ENCODE assay signal across 23 cellular contexts in the genomic region with DNA sequence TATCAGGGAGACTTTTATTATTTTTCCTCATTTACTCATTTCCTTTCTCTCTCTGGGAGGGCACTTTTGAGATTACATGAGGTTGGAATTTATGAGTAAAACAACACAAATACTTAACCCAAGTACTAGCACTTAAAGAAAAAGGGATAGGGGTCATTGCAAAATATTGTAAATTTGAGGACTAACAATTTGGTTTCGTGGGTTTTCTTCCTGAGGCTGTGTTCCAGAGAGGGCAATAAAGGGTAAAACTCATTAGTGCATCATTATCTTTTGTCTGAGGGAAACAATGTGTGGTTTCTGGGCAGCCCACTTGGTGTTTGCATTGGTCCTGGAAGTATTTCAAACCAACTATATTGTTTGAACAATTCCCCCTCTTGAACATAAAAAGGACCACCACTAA.
DNase-seq lines count a peak whose midpoint lies in the region; ATAC-seq and FAIRE-seq lines count a peak whose summit lies in the region.
"Had no signal": no experiment of that assay in that cellular context is flagged by ENCODE, and none has a peak within 500 bp of the region (broad histone marks: within the 10 kb centered on the region; RNA-seq: fewer than 3 reads in every experiment).

No MANE protein-coding gene starts in this region.

- H3K36me3 Mint-ChIP-seq in activated T-helper 2 cell treated with anti-CD3 and anti-CD28 coated beads, Interferon-gamma antibody, Interleukin-2, Interleukin-4, amounts not matched to agents 10 μg/mL and 5 μg/mL and 100 μg/mL, durations not matched to agents 14 hours and 24 hours and 36 hours (ENCODE audit: low read depth), result no peaks in the 10 kb centered on the region

- peak; percentile 33 for FAIRE-seq in endometrium (lab: Jason Lieb, UNC)
- FAIRE-seq: GM18507, HTR-8/SVneo, small intestine had no signal

- H3K27me3 Mint-ChIP-seq in stimulated activated naive CD8-positive, alpha-beta T cell treated with anti-CD3 and anti-CD28 coated beads, Interleukin-15, amount 100 ng/mL, for 72 hours, result peaks cover 7% of the 10 kb centered on the region
- H3K27me3 Mint-ChIP-seq in activated T-helper 2 cell treated with anti-CD3 and anti-CD28 coated beads, Interferon-gamma antibody, Interleukin-2, Interleukin-4, amounts not matched to agents 10 μg/mL and 5 μg/mL and 100 μg/mL, durations not matched to agents 14 hours and 24 hours and 36 hours (ENCODE audit: low read depth), result no peaks in the 10 kb centered on the region
- H3K27me3 Mint-ChIP-seq: activated T-helper 17 cell treated with anti-CD3 and anti-CD28 coated beads, Interleukin-2, amount 50 U/mL, for 72 hours; CD4-positive, alpha-beta T cell had no signal

- peak; percentile 49 for ATAC-seq in stimulated activated naive CD8-positive, alpha-beta T cell treated with anti-CD3 and anti-CD28 coated beads, Interleukin-15, amount 100 ng/mL, for 72 hours
- ATAC-seq in stimulated activated naive CD8-positive, alpha-beta T cell treated with anti-CD3 and anti-CD28 coated beads, Interleukin-15, Interleukin-2, amounts not matched to agents 100 U/mL and 50 U/mL, for 24 hours, result no peak

- intact Hi-C loops in activated T-helper 2 cell treated with anti-CD3 and anti-CD28 coated beads, Interferon-gamma antibody, Interleukin-2, Interleukin-4, amounts not matched to agents 10 μg/mL and 5 μg/mL and 100 μg/mL, durations not matched to agents 14 hours and 24 hours and 36 hours (cut with micrococcal nuclease), result no loop called here

- H3K9me3 Mint-ChIP-seq in stimulated activated naive CD8-positive, alpha-beta T cell treated with anti-CD3 and anti-CD28 coated beads, Interleukin-15, amount 100 ng/mL, for 72 hours, result no peaks in the 10 kb centered on the region
- peaks cover 3% of the 10 kb centered on the region for H3K9me3 Mint-ChIP-seq in activated T-helper 2 cell treated with anti-CD3 and anti-CD28 coated beads, Interferon-gamma antibody, Interleukin-2, Interleukin-4, amounts not matched to agents 10 μg/mL and 5 μg/mL and 100 μg/mL, durations not matched to agents 14 hours and 24 hours and 36 hours
- H3K9me3 Mint-ChIP-seq: nephron progenitor cell had no signal

- H3K4me3 Mint-ChIP-seq in stimulated activated naive CD8-positive, alpha-beta T cell treated with anti-CD3 and anti-CD28 coated beads, Interleukin-15, amount 100 ng/mL, for 72 hours, result no peak overlapping the region
- H3K4me3 Mint-ChIP-seq in activated T-helper 2 cell treated with anti-CD3 and anti-CD28 coated beads, Interferon-gamma antibody, Interleukin-2, Interleukin-4, amounts not matched to agents 10 μg/mL and 5 μg/mL and 100 μg/mL, durations not matched to agents 14 hours and 24 hours and 36 hours (ENCODE audit: low read depth), result no peak overlapping the region
- H3K4me3 Mint-ChIP-seq: activated T-helper 17 cell treated with anti-CD3 and anti-CD28 coated beads, Interleukin-2, amount 50 U/mL, for 72 hours; CD4-positive, alpha-beta T cell; nephron progenitor cell had no signal

- H3K27ac Mint-ChIP-seq in stimulated activated naive CD8-positive, alpha-beta T cell treated with anti-CD3 and anti-CD28 coated beads, Interleukin-15, amount 100 ng/mL, for 72 hours, result no peak overlapping the region
- H3K27ac Mint-ChIP-seq in activated T-helper 2 cell treated with anti-CD3 and anti-CD28 coated beads, Interferon-gamma antibody, Interleukin-2, Interleukin-4, amounts not matched to agents 10 μg/mL and 5 μg/mL and 100 μg/mL, durations not matched to agents 14 hours and 24 hours and 36 hours, result no peak overlapping the region
- H3K27ac Mint-ChIP-seq: activated T-helper 17 cell treated with anti-CD3 and anti-CD28 coated beads, Interleukin-2, amount 50 U/mL, for 72 hours; CD4-positive, alpha-beta T cell; nephron progenitor cell; progenitor cell of endocrine pancreas had no signal

- no peaks in the 10 kb centered on the region for H3K4me1 Mint-ChIP-seq in stimulated activated naive CD8-positive, alpha-beta T cell treated with anti-CD3 and anti-CD28 coated beads, Interleukin-15, amount 100 ng/mL, for 72 hours
- H3K4me1 Mint-ChIP-seq in activated T-helper 2 cell treated with anti-CD3 and anti-CD28 coated beads, Interferon-gamma antibody, Interleukin-2, Interleukin-4, amounts not matched to agents 10 μg/mL and 5 μg/mL and 100 μg/mL, durations not matched to agents 14 hours and 24 hours and 36 hours (ENCODE audit: low read depth), result no peaks in the 10 kb centered on the region
- H3K4me1 Mint-ChIP-seq: activated T-helper 17 cell treated with anti-CD3 and anti-CD28 coated beads, Interleukin-2, amount 50 U/mL, for 72 hours; nephron progenitor cell had no signal

- no peak for DNase-seq in stimulated activated naive CD8-positive, alpha-beta T cell treated with anti-CD3 and anti-CD28 coated beads, Interleukin-15, amount 100 ng/mL, for 72 hours
- no peak for DNase-seq in stimulated activated naive CD8-positive, alpha-beta T cell treated with anti-CD3 and anti-CD28 coated beads, Interleukin-15, Interleukin-2, amounts not matched to agents 100 U/mL and 50 U/mL, for 24 hours
- DNase-seq in NCI-H748 treated with DMSO at 0.1 percent for 48 hours (lab: John Stamatoyannopoulos, UW) (peak; percentile 19), stromal cell of bone marrow (ENCODE audit: low read depth) (peak; percentile 28), MV-4-11 (lab: John Stamatoyannopoulos, UW) (no peak), cerebellum (ENCODE audit: low spot score) (no peak)
- DNase-seq in activated T-helper 2 cell treated with anti-CD3 and anti-CD28 coated beads, Interferon-gamma antibody, Interleukin-2, Interleukin-4, amounts not matched to agents 10 μg/mL and 5 μg/mL and 100 μg/mL, durations not matched to agents 14 hours and 24 hours and 36 hours (ENCODE audit: low spot score), result no peak
- DNase-seq: activated CD4-positive, alpha-beta T cell treated with anti-CD3 and anti-CD28 coated beads for 48 hours; caudate nucleus; CD4-positive, alpha-beta T cell; Karpas-422; left ventricle myocardium inferior; NCI-H1417; NCI-H345; nephron progenitor cell; NK-92 treated with Interleukin-12 subunit alpha and Interleukin-12 subunit beta, amount 100 ng/mL, for 24 hours; small intestine; stimulated activated CD4-positive, alpha-beta T cell treated with anti-CD3 and anti-CD28 coated beads, Interleukin-4, amount 100 ng/mL, for 24 hours had no signal

Comparison
In these comparisons a context has a peak if more than half of its experiments do, and no peak if none do; other contexts are left out.
1. DNase-seq: peak in NCI-H748 treated with DMSO at 0.1 percent for 48 hours (single experiment) and stromal cell of bone marrow (single experiment); none in stimulated activated naive CD8-positive, alpha-beta T cell treated with anti-CD3 and anti-CD28 coated beads, Interleukin-15, amount 100 ng/mL, for 72 hours (0 of 2), stimulated activated naive CD8-positive, alpha-beta T cell treated with anti-CD3 and anti-CD28 coated beads, Interleukin-15, Interleukin-2, amounts not matched to agents 100 U/mL and 50 U/mL, for 24 hours (single experiment), MV-4-11 (single experiment), activated T-helper 2 cell treated with anti-CD3 and anti-CD28 coated beads, Interferon-gamma antibody, Interleukin-2, Interleukin-4, amounts not matched to agents 10 μg/mL and 5 μg/mL and 100 μg/mL, durations not matched to agents 14 hours and 24 hours and 36 hours (single experiment) and cerebellum (single experiment).